Comparison of ENCODE assay signal across 9 cellular contexts in genomic region chr12:15151141-15152091, GRCh38.
A peak's percentile ranks its signal among the peaks of the same experiment; 100 is the strongest.
DNase-seq lines count a peak whose midpoint lies in the region; ATAC-seq and TF ChIP-seq lines count a peak whose summit lies in the region.
"Had no signal": no experiment of that assay in that cellular context is flagged by ENCODE, and none has a peak within 500 bp of the region (broad histone marks: within the 10 kb centered on the region; RNA-seq: fewer than 3 reads in every experiment).

No MANE protein-coding gene starts in this region.

- H3K27me3 ChIP-seq in neural cell (ENCODE audit: insufficient read depth, low read depth, low read length) = no peaks in the 10 kb centered on the region

- no peak for TF ChIP-seq EP300 in neural cell (conservative IDR thresholded peaks at IDR 0.05; ENCODE audit: poor library complexity, severe bottlenecking)

- no peaks in the 10 kb centered on the region for H3K4me1 Mint-ChIP-seq in endothelial cell (ENCODE audit: unreplicated experiment)

- H2AFZ ChIP-seq in neural cell (ENCODE audit: low read depth, low read length) = no peak overlapping the region

- H3K79me2 ChIP-seq in neural cell (replicated peaks; ENCODE audit: insufficient read depth, low read length) = no peaks in the 10 kb centered on the region

- H3K27me3 Mint-ChIP-seq in endothelial cell (ENCODE audit: unreplicated experiment) = no peaks in the 10 kb centered on the region

- H3K36me3 ChIP-seq in neural cell (ENCODE audit: insufficient read depth, low read length) = no peaks in the 10 kb centered on the region

- no peak overlapping the region for H3K27ac ChIP-seq in neural cell (ENCODE audit: low read length)
- H3K27ac ChIP-seq: epithelial cell of prostate had no signal

- no peaks in the 10 kb centered on the region for H3K9me2 ChIP-seq in neural cell (ENCODE audit: insufficient read depth, low read length)

- TF ChIP-seq CTCF in endothelial cell (IDR thresholded peaks at IDR 0.05; ENCODE audit: unreplicated experiment) (peak; percentile 60), neural cell (IDR thresholded peaks at IDR 0.05; ENCODE audit: poor library complexity, severe bottlenecking) (peak; percentile 73), omental fat pad (IDR thresholded peaks at IDR 0.05) (no peak)

- H3K4me2 ChIP-seq in neural cell (ENCODE audit: low read length) = no peak overlapping the region

- no peak overlapping the region for H3K9ac ChIP-seq in neural cell (ENCODE audit: low read length)

- H3K36me3 Mint-ChIP-seq in endothelial cell (ENCODE audit: low read depth, unreplicated experiment) = no peaks in the 10 kb centered on the region

- TF ChIP-seq RAD21 in neural cell (conservative IDR thresholded peaks at IDR 0.05) = peak; percentile 75

- no peak overlapping the region for H3K4me3 Mint-ChIP-seq in endothelial cell (ENCODE audit: unreplicated experiment)

- no peak overlapping the region for H3K27ac Mint-ChIP-seq in endothelial cell (ENCODE audit: unreplicated experiment)

- no peaks in the 10 kb centered on the region for H3F3A ChIP-seq in neural cell (ENCODE audit: insufficient read depth, low read length, poor library complexity, severe bottlenecking)

- no peaks in the 10 kb centered on the region for H3K9me3 ChIP-seq in neural cell (ENCODE audit: low read length)

- DNase-seq in DMS53 (lab: John Stamatoyannopoulos, UW) (peak; percentile 73), NCI-H2227 (lab: John Stamatoyannopoulos, UW; ENCODE audit: unreplicated experiment) (peak; percentile 3), endothelial cell (ENCODE audit: low spot score) (no peak), activated gamma-delta T cell (lab: John Stamatoyannopoulos, UW) (no peak), omental fat pad (ENCODE audit: low spot score) (no peak), foreskin melanocyte (no peak), retina (no peak)

- H3K4me3 ChIP-seq in neural cell (ENCODE audit: low read length) = no peak overlapping the region

- no peaks in the 10 kb centered on the region for H3K9me3 Mint-ChIP-seq in endothelial cell (ENCODE audit: unreplicated experiment)

- no peak for ATAC-seq in omental fat pad (ENCODE audit: low FRiP score)

- no peaks in the 10 kb centered on the region for H4K20me1 ChIP-seq in neural cell (ENCODE audit: insufficient read depth)

TF ChIP-seq in neural cell, 6 proteins besides CTCF, POLR2A, EP300 and RAD21:
- peak; percentile 84 for TF ChIP-seq SMC3 (conservative IDR thresholded peaks at IDR 0.05; ENCODE audit: poor library complexity)
- no peak for TF ChIP-seq EZH2 (IDR thresholded peaks at IDR 0.05; ENCODE audit: borderline replicate concordance, insufficient read depth, low read length, poor library complexity, severe bottlenecking)
- no peak for TF ChIP-seq MXI1 (conservative IDR thresholded peaks at IDR 0.05; ENCODE audit: poor library complexity, severe bottlenecking)
- no peak for TF ChIP-seq TAF1 (IDR thresholded peaks at IDR 0.05; ENCODE audit: low read depth)
- TF ChIP-seq POLR2AphosphoS5 (IDR thresholded peaks at IDR 0.05) = no peak
- TF ChIP-seq, protein P1, sequence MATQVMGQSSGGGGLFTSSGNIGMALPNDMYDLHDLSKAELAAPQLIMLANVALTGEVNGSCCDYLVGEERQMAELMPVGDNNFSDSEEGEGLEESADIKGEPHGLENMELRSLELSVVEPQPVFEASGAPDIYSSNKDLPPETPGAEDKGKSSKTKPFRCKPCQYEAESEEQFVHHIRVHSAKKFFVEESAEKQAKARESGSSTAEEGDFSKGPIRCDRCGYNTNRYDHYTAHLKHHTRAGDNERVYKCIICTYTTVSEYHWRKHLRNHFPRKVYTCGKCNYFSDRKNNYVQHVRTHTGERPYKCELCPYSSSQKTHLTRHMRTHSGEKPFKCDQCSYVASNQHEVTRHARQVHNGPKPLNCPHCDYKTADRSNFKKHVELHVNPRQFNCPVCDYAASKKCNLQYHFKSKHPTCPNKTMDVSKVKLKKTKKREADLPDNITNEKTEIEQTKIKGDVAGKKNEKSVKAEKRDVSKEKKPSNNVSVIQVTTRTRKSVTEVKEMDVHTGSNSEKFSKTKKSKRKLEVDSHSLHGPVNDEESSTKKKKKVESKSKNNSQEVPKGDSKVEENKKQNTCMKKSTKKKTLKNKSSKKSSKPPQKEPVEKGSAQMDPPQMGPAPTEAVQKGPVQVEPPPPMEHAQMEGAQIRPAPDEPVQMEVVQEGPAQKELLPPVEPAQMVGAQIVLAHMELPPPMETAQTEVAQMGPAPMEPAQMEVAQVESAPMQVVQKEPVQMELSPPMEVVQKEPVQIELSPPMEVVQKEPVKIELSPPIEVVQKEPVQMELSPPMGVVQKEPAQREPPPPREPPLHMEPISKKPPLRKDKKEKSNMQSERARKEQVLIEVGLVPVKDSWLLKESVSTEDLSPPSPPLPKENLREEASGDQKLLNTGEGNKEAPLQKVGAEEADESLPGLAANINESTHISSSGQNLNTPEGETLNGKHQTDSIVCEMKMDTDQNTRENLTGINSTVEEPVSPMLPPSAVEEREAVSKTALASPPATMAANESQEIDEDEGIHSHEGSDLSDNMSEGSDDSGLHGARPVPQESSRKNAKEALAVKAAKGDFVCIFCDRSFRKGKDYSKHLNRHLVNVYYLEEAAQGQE (IDR thresholded peaks at IDR 0.05; ENCODE audit: borderline replicate concordance) = no peak

Comparison
In these comparisons a context has a peak if more than half of its experiments do, and no peak if none do; other contexts are left out.
1. DNase-seq: peak in DMS53 (single experiment) and NCI-H2227 (single experiment); none in endothelial cell (single experiment), activated gamma-delta T cell (single experiment), omental fat pad (single experiment), foreskin melanocyte (single experiment) and retina (single experiment).
2. CTCF ChIP-seq: peak in endothelial cell (single experiment) and neural cell (single experiment); none in omental fat pad (0 of 3).